Comparison of ENCODE assay signal across 29 cellular contexts in genomic region chr3:63032876-63033275, GRCh38.
"Had no signal": no experiment of that assay in that cellular context is flagged by ENCODE, and none has a peak within 500 bp of the region (broad histone marks: within the 10 kb centered on the region; RNA-seq: fewer than 3 reads in every experiment).

No MANE protein-coding gene starts in this region.

- H3K4me1 ChIP-seq: body of pancreas, foreskin keratinocyte, gastrocnemius medialis had no signal

- H3K4me3 ChIP-seq: body of pancreas, cardiac muscle cell, coronary artery, gastrocnemius medialis, heart left ventricle had no signal

- H3K9me3 Mint-ChIP-seq: activated CD8-positive, alpha-beta T cell treated with anti-CD3 and anti-CD28 coated beads for 36 hours; activated T-cell treated with anti-CD3 and anti-CD28 coated beads, Interleukin-2, amount 50 U/mL, for 4 hours had no signal

- H3K36me3 ChIP-seq: cardiac muscle cell, gastrocnemius medialis, heart left ventricle had no signal

- ATAC-seq: activated CD8-positive, alpha-beta T cell treated with anti-CD3 and anti-CD28 coated beads for 36 hours; activated T-cell treated with anti-CD3 and anti-CD28 coated beads, Interleukin-2, amount 50 U/mL, for 4 hours; activated T-helper 17 cell treated with anti-CD3 and anti-CD28 coated beads, Interleukin-2, amount 50 U/mL, for 72 hours; body of pancreas; esophagus mucosa; foreskin keratinocyte; gastrocnemius medialis; heart left ventricle; WTC11 had no signal

- H3K27me3 ChIP-seq: body of pancreas, cardiac muscle cell, foreskin keratinocyte, gastrocnemius medialis, heart left ventricle had no signal

- H3K4me1 Mint-ChIP-seq: activated T-helper 17 cell treated with anti-CD3 and anti-CD28 coated beads, Interleukin-2, amount 50 U/mL, for 72 hours had no signal

- H3K27ac Mint-ChIP-seq: activated CD8-positive, alpha-beta T cell treated with anti-CD3 and anti-CD28 coated beads for 36 hours; activated naive CD8-positive, alpha-beta T cell; activated T-helper 17 cell treated with anti-CD3 and anti-CD28 coated beads, Interleukin-2, amount 50 U/mL, for 72 hours; WTC11 had no signal

- H3K36me3 Mint-ChIP-seq: activated naive CD8-positive, alpha-beta T cell; WTC11 had no signal

- H3K4me3 Mint-ChIP-seq: activated CD8-positive, alpha-beta T cell treated with anti-CD3 and anti-CD28 coated beads for 36 hours; activated naive CD8-positive, alpha-beta T cell; activated T-cell treated with anti-CD3 and anti-CD28 coated beads, Interleukin-2, amount 50 U/mL, for 4 hours; activated T-helper 17 cell treated with anti-CD3 and anti-CD28 coated beads, Interleukin-2, amount 50 U/mL, for 72 hours; WTC11 had no signal

- H3K27me3 Mint-ChIP-seq: activated CD8-positive, alpha-beta T cell treated with anti-CD3 and anti-CD28 coated beads for 36 hours; activated naive CD8-positive, alpha-beta T cell; activated T-helper 17 cell treated with anti-CD3 and anti-CD28 coated beads, Interleukin-2, amount 50 U/mL, for 72 hours had no signal

- FAIRE-seq: endometrium, endothelial cell of umbilical vein had no signal

- DNase-seq: activated CD4-positive, alpha-beta T cell treated with anti-CD3 and anti-CD28 coated beads for 48 hours; activated CD4-positive, alpha-beta T cell treated with anti-CD3 and anti-CD28 coated beads, Interleukin-2, amount 50 U/mL, for 1 hour; activated CD4-positive, alpha-beta T cell treated with anti-CD3 and anti-CD28 coated beads, Interleukin-2, amount 50 U/mL, for 48 hours; activated CD8-positive, alpha-beta memory T cell treated with anti-CD3 and anti-CD28 coated beads for 24 hours; activated CD8-positive, alpha-beta T cell treated with anti-CD3 and anti-CD28 coated beads for 36 hours; activated effector memory CD4-positive, alpha-beta T cell treated with Interleukin-2 at 50 U/mL for 16 hours; activated gamma-delta T cell treated with Interleukin-2 at 50 U/mL for 16 hours; activated naive CD4-positive, alpha-beta T cell treated with anti-CD3 and anti-CD28 coated beads, Interleukin-2, amount 50 U/mL, for 16 hours; activated naive CD4-positive, alpha-beta T cell treated with Interleukin-2 at 50 U/mL for 16 hours; activated T-cell treated with anti-CD3 and anti-CD28 coated beads, Interleukin-2, amount 50 U/mL, for 4 hours; amniotic stem cell; anterior cingulate cortex; body of pancreas; central memory CD4-positive, alpha-beta T cell; effector CD8-positive, alpha-beta T cell; foreskin keratinocyte; gastrocnemius medialis; glutamatergic neuron; heart left ventricle; T-helper 2 cell had no signal

- H3K27ac ChIP-seq: body of pancreas, coronary artery, foreskin keratinocyte, gastrocnemius medialis, heart left ventricle, VCaP had no signal

- H3K9me3 ChIP-seq: body of pancreas, gastrocnemius medialis, heart left ventricle had no signal
